Comparison of ENCODE assay signal across 23 cellular contexts in the genomic region with DNA sequence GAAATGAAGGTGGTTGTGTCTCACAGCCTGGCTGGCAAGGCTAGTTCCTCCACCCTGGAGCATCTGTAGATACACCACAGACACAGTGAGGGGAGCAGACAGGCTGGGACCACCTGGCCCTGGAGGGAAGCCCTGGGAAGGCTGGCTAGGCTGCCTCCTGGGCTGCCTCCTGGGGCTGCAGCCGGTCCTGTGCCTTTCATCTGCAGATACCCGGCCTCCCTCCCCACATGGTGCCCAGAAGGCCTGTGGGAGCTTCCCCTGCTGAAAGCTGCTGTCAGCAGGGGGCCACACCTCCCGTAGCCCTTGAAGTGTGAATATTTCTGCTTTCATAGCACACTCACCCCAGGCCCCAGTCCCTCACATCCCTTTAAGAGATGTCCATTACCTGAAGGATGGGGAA. TPM values are rescaled to one million over a fixed set of nuclear protein-coding genes. Genes with fewer than 3 reads are reported as not detected.
A peak's percentile ranks its signal among the peaks of the same experiment; 100 is the strongest.
DNase-seq lines count a peak whose midpoint lies in the region; ATAC-seq, FAIRE-seq and TF ChIP-seq lines count a peak whose summit lies in the region.
"Had no signal": no experiment of that assay in that cellular context is flagged by ENCODE, and none has a peak within 500 bp of the region (broad histone marks: within the 10 kb centered on the region; RNA-seq: fewer than 3 reads in every experiment).

No MANE protein-coding gene starts in this region.

- TF ChIP-seq POLR2A in K562 (conservative IDR thresholded peaks at IDR 0.05): no peak

- FAIRE-seq in K562 (lab: Jason Lieb, UNC): no peak
- FAIRE-seq: astrocyte, endothelial cell of umbilical vein, islet of Langerhans, small intestine had no signal

- H3K9me3 ChIP-seq in Loucy (ENCODE audit: insufficient read depth, low read depth, low read length) (no peaks in the 10 kb centered on the region), K562 (replicated peaks; ENCODE audit: control insufficient read depth, insufficient read depth, low read depth, low read length) (no peaks in the 10 kb centered on the region)

- H3F3A ChIP-seq in Loucy (ENCODE audit: low read depth): no peaks in the 10 kb centered on the region

- H2AFZ ChIP-seq in Loucy (ENCODE audit: low read length) (0 out of 2 replicates have a peak overlapping the region, but pooled peaks have one; percentile 4), K562 (ENCODE audit: low read depth, low read length) (peak overlapping the region; percentile 81; the same call in 1 of the 2 replicates)

- H3K4me1 ChIP-seq in Loucy (ENCODE audit: insufficient read depth, low read length, poor library complexity, severe bottlenecking): no peaks in the 10 kb centered on the region
- H3K4me1 ChIP-seq in K562 (replicated peaks in 1 of 2; ENCODE audit: control insufficient read depth in 2 of 2, insufficient read depth in 2 of 2, low read length in 2 of 2): peaks cover 23 to 29% of the 10 kb centered on the region in 2 experiments

- intact Hi-C loops in Right ventricle myocardium superior (cut with DNase I) (no loop called here), left ventricle myocardium superior (cut with micrococcal nuclease) (no loop called here), K562 (cut with micrococcal nuclease) (no loop called here)

- H3K36me3 ChIP-seq in Loucy (ENCODE audit: insufficient read depth, low read length) (no peaks in the 10 kb centered on the region), K562 (ENCODE audit: control insufficient read depth, insufficient read depth, low read length) (no peaks in the 10 kb centered on the region)

- CTCF ChIA-PET in K562 (lab: Yijun Ruan, JAX; ENCODE audit: low intra/inter-chr PET ratio): no interaction called here

- BruUV-seq in K562 (replicated peaks; lab: Mats Ljungman, UMichigan): no TSS peak

- TF ChIP-seq CTCF in Loucy (conservative IDR thresholded peaks at IDR 0.05; ENCODE audit: low read length) (no peak), K562 (IDR thresholded peaks at IDR 0.05 in 2 of 3, conservative IDR thresholded peaks at IDR 0.05 in 1 of 3; ENCODE audit: insufficient read depth in 2 of 3, low read depth in 1 of 3, low read length in 3 of 3) (no peak)

- no peak for ATAC-seq in Right ventricle myocardium superior (ENCODE audit: poor library complexity)
- ATAC-seq in left ventricle myocardium superior: no peak
- ATAC-seq in K562: no peak
- ATAC-seq in activated CD4-positive, CD25-positive, alpha-beta regulatory T cell treated with anti-CD3 and anti-CD28 coated beads, Interleukin-2, amount 50 U/mL, for 24 hours: no peak
- ATAC-seq: GM23338, natural killer cell had no signal

- H3K79me2 ChIP-seq in Loucy (ENCODE audit: insufficient read depth, low read length) (no peaks in the 10 kb centered on the region), K562 (ENCODE audit: control insufficient read depth, insufficient read depth, low read length) (no peaks in the 10 kb centered on the region)

- H3K4me3 ChIP-seq in Loucy (ENCODE audit: low read length, poor library complexity, severe bottlenecking) (no peak overlapping the region), K562 (no peak overlapping the region)
- H3K4me3 ChIP-seq: GM23338 had no signal

- 27% methylated on average over 3 of the region's 3 CpGs for WGBS in K562 (ENCODE audit: insufficient coverage, low coverage, missing lambda C conversion rate)

- TF ChIP-seq EP300 in K562 (IDR thresholded peaks at IDR 0.05; ENCODE audit: low read length): no peak

- no peaks in the 10 kb centered on the region for H3K9me1 ChIP-seq in K562 (ENCODE audit: control insufficient read depth, insufficient read depth, low read length)

- H3K9me2 ChIP-seq in Loucy (replicated peaks; ENCODE audit: low read depth, low read length): no peaks in the 10 kb centered on the region

- TF ChIP-seq RAD21 in K562 (CRISPR knock-in tag; conservative IDR thresholded peaks at IDR 0.05 in 1 of 2, IDR thresholded peaks at IDR 0.05 in 1 of 2): no peak

- POLR2A ChIA-PET in K562 (lab: Yijun Ruan, JAX): no interaction called here

- no peaks in the 10 kb centered on the region for H4K20me1 ChIP-seq in Loucy (ENCODE audit: insufficient read depth, low read length, poor library complexity, severe bottlenecking)
- no peaks in the 10 kb centered on the region for H4K20me1 ChIP-seq in K562 (replicated peaks; ENCODE audit: control insufficient read depth, insufficient read depth, low read length)

- no peak overlapping the region for H3K27ac ChIP-seq in K562 (ENCODE audit: extremely low read depth, low read depth, low read length)

- peak; percentile 10 for DNase-seq in Right ventricle myocardium superior
- DNase-seq in left ventricle myocardium superior: no peak
- DNase-seq in K562 (ENCODE audit: extremely low read depth in 1 of 4, low spot score in 3 of 4): no peak
- no peak for DNase-seq in stimulated activated CD4-positive, alpha-beta T cell treated with anti-CD3 and anti-CD28 coated beads, Interleukin-4, amount 100 ng/mL, for 1 hour
- DNase-seq in hippocampal formation (lab: John Stamatoyannopoulos, UW): no peak
- DNase-seq: activated B cell treated with CpG ODN at 0.5 μM for 24 hours; activated CD4-positive, alpha-beta T cell treated with anti-CD3 and anti-CD28 coated beads, Interleukin-2, amount 50 U/mL, for 48 hours; activated naive CD8-positive, alpha-beta T cell treated with anti-CD3 and anti-CD28 coated beads for 36 hours; caudate nucleus; EL; natural killer cell; NCI-H1105 treated with DMSO at 0.1 percent for 48 hours; NCI-H526 treated with DMSO at 0.1 percent for 48 hours; small intestine; stimulated activated CD4-positive, alpha-beta T cell treated with anti-CD3 and anti-CD28 coated beads, Interleukin-1b, Interleukin-23, amount 100 ng/mL, for 48 hours; T1000 had no signal

- H3K9ac ChIP-seq in Loucy (ENCODE audit: low read depth, low read length, poor library complexity, severe bottlenecking): no peak overlapping the region
- peak overlapping the region in 1 of 2 experiments; percentile 37; a peak in 2 of 4 replicates for H3K9ac ChIP-seq in K562 (ENCODE audit: insufficient read depth in 1 of 2, low read depth in 2 of 2, low read length in 2 of 2)

- in situ Hi-C loops in K562 (cut with MboI): no loop called here

- H3K4me2 ChIP-seq in Loucy (ENCODE audit: low read depth, low read length, poor library complexity, severe bottlenecking): no peak overlapping the region
- no peak overlapping the region for H3K4me2 ChIP-seq in K562 (ENCODE audit: insufficient read depth, low read length)
- H3K4me2 ChIP-seq: GM23338 had no signal

- no peaks in the 10 kb centered on the region for H3K27me3 ChIP-seq in Loucy (ENCODE audit: insufficient read depth, low read length, poor library complexity, severe bottlenecking)
- peaks cover 0 to 8% of the 10 kb centered on the region in 2 experiments; a peak in 1 of 5 replicates for H3K27me3 ChIP-seq in K562 (ENCODE audit: control insufficient read depth in 2 of 2, insufficient read depth in 2 of 2, low read length in 2 of 2)

TF ChIP-seq in K562, 482 proteins besides CTCF, POLR2A, EP300 and RAD21 (continues in another document):
- TF ChIP-seq, protein P1, sequence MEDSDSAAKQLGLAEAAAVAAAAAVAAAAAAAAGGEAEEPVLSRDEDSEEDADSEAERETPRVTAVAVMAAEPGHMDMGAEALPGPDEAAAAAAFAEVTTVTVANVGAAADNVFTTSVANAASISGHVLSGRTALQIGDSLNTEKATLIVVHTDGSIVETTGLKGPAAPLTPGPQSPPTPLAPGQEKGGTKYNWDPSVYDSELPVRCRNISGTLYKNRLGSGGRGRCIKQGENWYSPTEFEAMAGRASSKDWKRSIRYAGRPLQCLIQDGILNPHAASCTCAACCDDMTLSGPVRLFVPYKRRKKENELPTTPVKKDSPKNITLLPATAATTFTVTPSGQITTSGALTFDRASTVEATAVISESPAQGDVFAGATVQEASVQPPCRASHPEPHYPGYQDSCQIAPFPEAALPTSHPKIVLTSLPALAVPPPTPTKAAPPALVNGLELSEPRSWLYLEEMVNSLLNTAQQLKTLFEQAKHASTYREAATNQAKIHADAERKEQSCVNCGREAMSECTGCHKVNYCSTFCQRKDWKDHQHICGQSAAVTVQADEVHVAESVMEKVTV (CRISPR knock-in tag; IDR thresholded peaks at IDR 0.05): no peak
- TF ChIP-seq MEIS2 (IDR thresholded peaks at IDR 0.05; ENCODE audit: partially characterized antibody) (peak; percentile 11), HLTF (IDR thresholded peaks at IDR 0.05) (no peak)

RNA-seq across cellular contexts. Expression of a gene that starts 37.6 kb away (rescaled TPM):
- total RNA-seq in Right ventricle myocardium superior: 0.11 TPM
- 0.42 TPM for total RNA-seq in left ventricle myocardium superior
- 0.28 and 0.90 TPM in 2 replicates for total RNA-seq in K562 (2011; cell fraction: chromatin; rRNA removed; ENCODE audit: low replicate concordance)
- 0.39 and 1.3 TPM in 2 replicates for total RNA-seq in K562 (2011; cell fraction: nucleolus; rRNA removed)
- 0.37 and 0.46 TPM in 2 replicates for total RNA-seq in K562 (2011; cell fraction: nucleoplasm; rRNA removed)
- total RNA-seq in K562 (2014; rRNA removed): 1.5 and 1.7 TPM in 2 replicates
- total RNA-seq in K562 (2014; rRNA removed; fragmentation: Illumina TruSeq; extraction: Trizol): 0.35 and 0.40 TPM in 2 replicates
- total RNA-seq in K562 (2015; rRNA removed; fragmentation: Illumina TruSeq; extraction: Trizol): 1.4 and 1.6 TPM in 2 replicates
- 2.7 TPM in 2 replicates for total RNA-seq in K562 (2021)
- polyA plus RNA-seq in K562 (2011; rRNA removed): 0.39 and 2.7 TPM in 2 replicates
- 2.3 and 2.9 TPM in 2 replicates for polyA plus RNA-seq in K562 (2011; cell fraction: cytosol; rRNA removed)
- 0.34 and 2.7 TPM in 2 replicates for polyA plus RNA-seq in K562 (2011; cell fraction: nucleus; rRNA removed)
- polyA plus RNA-seq in K562 (2012): 0.86 and 0.90 TPM in 2 replicates
- 0.49 and 1.2 TPM in 2 replicates for polyA plus RNA-seq in K562 (2014; fragmentation: Illumina TruSeq; extraction: Trizol)
- polyA plus RNA-seq in K562 (2014; fragmentation: Nextera tagmentation; extraction: Ambion mirVana): under 1 TPM; 0.06 to 0.14 TPM
- 1.1 and 1.8 TPM in 2 replicates for polyA plus RNA-seq in K562 (2014; rRNA removed)
- 0.39 and 1.3 TPM in 2 replicates for polyA minus RNA-seq in K562 (2011; rRNA and poly(A)+ RNA removed)
- polyA minus RNA-seq in K562 (2011; cell fraction: cytosol; rRNA and poly(A)+ RNA removed): 0.57 and 3.1 TPM in 2 replicates
- 0.13 and 0.56 TPM in 2 replicates for polyA minus RNA-seq in K562 (2011; cell fraction: nucleus; rRNA and poly(A)+ RNA removed)
- total RNA-seq: activated B cell treated with CpG ODN at 0.5 μM for 24 hours had no signal
- polyA plus RNA-seq: CD14-positive monocyte had no signal
